ENCODE assay signal across 26 cellular contexts in the genomic region with DNA sequence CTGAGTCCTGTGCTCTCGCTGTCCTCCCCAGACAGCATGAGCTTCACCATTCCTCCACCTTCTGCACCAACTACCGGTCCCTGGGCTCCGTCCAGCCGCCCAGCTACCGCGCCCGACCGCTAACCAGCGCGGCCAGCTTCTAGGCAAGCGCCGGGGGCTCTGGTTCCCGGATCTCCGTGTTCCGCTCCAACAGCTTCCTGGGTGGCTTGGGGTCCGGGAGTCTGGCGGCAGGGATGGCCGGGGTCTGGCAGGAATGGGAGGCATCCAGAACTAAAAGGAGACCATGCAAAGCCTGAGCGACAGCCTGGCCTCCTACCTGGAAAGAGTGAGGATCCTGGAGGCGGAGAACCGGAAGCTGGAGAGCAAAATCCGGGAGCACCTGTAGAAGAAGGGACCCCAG.
DNase-seq lines count a peak whose midpoint lies in the region; ATAC-seq, FAIRE-seq and TF ChIP-seq lines count a peak whose summit lies in the region.
"Had no signal": no experiment of that assay in that cellular context is flagged by ENCODE, and none has a peak within 500 bp of the region (broad histone marks: within the 10 kb centered on the region; RNA-seq: fewer than 3 reads in every experiment).

No MANE protein-coding gene starts in this region.

- no peaks in the 10 kb centered on the region for H3K4me1 ChIP-seq in kidney (ENCODE audit: control insufficient read depth in 1 of 2, insufficient read depth in 1 of 2, low read depth in 1 of 2, low read length in 2 of 2)
- H3K4me1 ChIP-seq: BE2C, BLaER1 had no signal

- no peaks in the 10 kb centered on the region for H3K9me3 Mint-ChIP-seq in stimulated activated effector memory CD8-positive, alpha-beta T cell treated with anti-CD3 and anti-CD28 coated beads, Interleukin-12 subunit alpha, Interleukin-12 subunit beta, amount 100 ng/mL, for 72 hours
- H3K9me3 Mint-ChIP-seq: CD4-positive, alpha-beta memory T cell; CD8-positive, alpha-beta memory T cell had no signal

- ATAC-seq in left ventricle myocardium superior (no peak), Right ventricle myocardium superior (ENCODE audit: poor library complexity) (no peak)
- no peak for ATAC-seq in stimulated activated effector memory CD8-positive, alpha-beta T cell treated with anti-CD3 and anti-CD28 coated beads, Interleukin-12 subunit alpha, Interleukin-12 subunit beta, amount 100 ng/mL, for 72 hours
- ATAC-seq: GM12878 had no signal

- H3K36me3 Mint-ChIP-seq in stimulated activated effector memory CD8-positive, alpha-beta T cell treated with anti-CD3 and anti-CD28 coated beads, Interleukin-12 subunit alpha, Interleukin-12 subunit beta, amount 100 ng/mL, for 72 hours = no peaks in the 10 kb centered on the region
- H3K36me3 Mint-ChIP-seq: CD14-positive monocyte; CD4-positive, alpha-beta memory T cell; CD4-positive, CD25-positive, alpha-beta regulatory T cell; CD8-positive, alpha-beta memory T cell had no signal

- DNase-seq in activated gamma-delta T cell (lab: John Stamatoyannopoulos, UW) (peak; percentile 3), activated gamma-delta T cell treated with Interleukin-2 at 50 U/mL for 16 hours (no peak), left ventricle myocardium superior (peak; percentile 7), Right ventricle myocardium superior (no peak), kidney (peak; percentile 61), dedifferentiated amniotic fluid mesenchymal stem cell (ENCODE audit: extremely low spot score) (no peak)
- no peak for DNase-seq in stimulated activated effector memory CD8-positive, alpha-beta T cell treated with anti-CD3 and anti-CD28 coated beads, Interleukin-12 subunit alpha, Interleukin-12 subunit beta, amount 100 ng/mL, for 72 hours (ENCODE audit: low spot score in 2 of 2)
- DNase-seq: 8988T; ACHN; BE2C; C1 segment of cervical spinal cord; CD4-positive, CD25-positive, alpha-beta regulatory T cell; CD8-positive, alpha-beta memory T cell; COR-L47; DMS 273 treated with DMSO at 0.1 percent for 48 hours; DMS153; DMS79; DND-41; EL; GDM1 had no signal

- no peak overlapping the region for H3K4me3 ChIP-seq in kidney (ENCODE audit: low read length in 2 of 2)
- H3K4me3 ChIP-seq: BLaER1, GM12878 had no signal

- no peak overlapping the region for H3K27ac Mint-ChIP-seq in stimulated activated effector memory CD8-positive, alpha-beta T cell treated with anti-CD3 and anti-CD28 coated beads, Interleukin-12 subunit alpha, Interleukin-12 subunit beta, amount 100 ng/mL, for 72 hours
- H3K27ac Mint-ChIP-seq: CD14-positive monocyte; CD4-positive, alpha-beta memory T cell; CD4-positive, CD25-positive, alpha-beta regulatory T cell; CD8-positive, alpha-beta memory T cell had no signal

- H3K36me3 ChIP-seq in kidney (ENCODE audit: control insufficient read depth in 1 of 2, insufficient read depth in 2 of 2, low read length in 2 of 2) = no peaks in the 10 kb centered on the region
- H3K36me3 ChIP-seq: BE2C, BLaER1 had no signal

- no peaks in the 10 kb centered on the region for H3K4me1 Mint-ChIP-seq in stimulated activated effector memory CD8-positive, alpha-beta T cell treated with anti-CD3 and anti-CD28 coated beads, Interleukin-12 subunit alpha, Interleukin-12 subunit beta, amount 100 ng/mL, for 72 hours
- H3K4me1 Mint-ChIP-seq: CD14-positive monocyte; CD4-positive, alpha-beta memory T cell; CD4-positive, CD25-positive, alpha-beta regulatory T cell; CD8-positive, alpha-beta memory T cell had no signal

- FAIRE-seq in kidney (lab: Jason Lieb, UNC) = no peak
- FAIRE-seq: GM12878, GM12892, GM18507 had no signal

- H3K27ac ChIP-seq in kidney (ENCODE audit: low read depth in 2 of 2, low read length in 2 of 2) = no peak overlapping the region
- H3K27ac ChIP-seq: BLaER1 had no signal

- intact Hi-C loops in left ventricle myocardium superior (cut with micrococcal nuclease) = no loop called here
- intact Hi-C loops in Right ventricle myocardium superior (cut with DNase I) = no loop called here
- intact Hi-C loops in kidney (cut with DNase I) = no loop called here

- H3K9me3 ChIP-seq in kidney (ENCODE audit: control insufficient read depth in 1 of 2, low read length in 2 of 2) = no peaks in the 10 kb centered on the region
- H3K9me3 ChIP-seq: BE2C, BLaER1 had no signal

- no peak overlapping the region for H3K4me3 Mint-ChIP-seq in stimulated activated effector memory CD8-positive, alpha-beta T cell treated with anti-CD3 and anti-CD28 coated beads, Interleukin-12 subunit alpha, Interleukin-12 subunit beta, amount 100 ng/mL, for 72 hours
- H3K4me3 Mint-ChIP-seq: CD14-positive monocyte; CD4-positive, alpha-beta memory T cell; CD4-positive, CD25-positive, alpha-beta regulatory T cell; CD8-positive, alpha-beta memory T cell had no signal

- TF ChIP-seq CTCF in kidney (IDR thresholded peaks at IDR 0.05; ENCODE audit: borderline replicate concordance, extremely low read depth, insufficient read depth) = no peak

- no peak overlapping the region for H3K9ac ChIP-seq in kidney (ENCODE audit: low read length in 2 of 2)
- H3K9ac ChIP-seq: BLaER1 had no signal

Comparison
In these comparisons a context has a peak if more than half of its experiments do, and no peak if none do; other contexts are left out.
1. DNase-seq: peak in activated gamma-delta T cell (single experiment), left ventricle myocardium superior (single experiment) and kidney (single experiment); none in activated gamma-delta T cell treated with Interleukin-2 at 50 U/mL for 16 hours (single experiment), Right ventricle myocardium superior (single experiment), dedifferentiated amniotic fluid mesenchymal stem cell (single experiment) and stimulated activated effector memory CD8-positive, alpha-beta T cell treated with anti-CD3 and anti-CD28 coated beads, Interleukin-12 subunit alpha, Interleukin-12 subunit beta, amount 100 ng/mL, for 72 hours (0 of 2).